ENCODE assay signal across 18 cellular contexts in genomic region chr19:47720669-47721068, GRCh38. TPM values are rescaled to one million over a fixed set of nuclear protein-coding genes. Genes with fewer than 3 reads are reported as not detected.
DNase-seq lines count a peak whose midpoint lies in the region; ATAC-seq and TF ChIP-seq lines count a peak whose summit lies in the region.
"Had no signal": no experiment of that assay in that cellular context is flagged by ENCODE, and none has a peak within 500 bp of the region (broad histone marks: within the 10 kb centered on the region; RNA-seq: fewer than 3 reads in every experiment).

No MANE protein-coding gene starts in this region.

- H3K4ac ChIP-seq in IMR-90 (ENCODE audit: low read depth, low read length) (peak overlapping the region; percentile 84), neuronal stem cell (ENCODE audit: low read length) (no peak overlapping the region)

- no peak for TF ChIP-seq RAD21 in IMR-90 (IDR thresholded peaks at IDR 0.05; ENCODE audit: low read length)

- H2BK20ac ChIP-seq in IMR-90 (ENCODE audit: low read depth, low read length), result peak overlapping the region; percentile 7; the same call in 1 of the 2 replicates

- H3K9ac ChIP-seq in IMR-90 (ENCODE audit: low read depth, low read length) (peak overlapping the region; percentile 11), neuronal stem cell (ENCODE audit: low read depth, low read length, poor library complexity) (peak overlapping the region; percentile 24)

- intact Hi-C loops in IMR-90 (cut with micrococcal nuclease), result no loop called here
- intact Hi-C loops in transverse colon (cut with DNase I; ENCODE audit: low total_unique reads), result no loop called here

- peak overlapping the region; percentile 55 for H4K5ac ChIP-seq in IMR-90 (ENCODE audit: low read depth, low read length)

- H2BK120ac ChIP-seq in IMR-90 (ENCODE audit: low read depth, low read length) (peak overlapping the region; percentile 76), neuronal stem cell (ENCODE audit: low read depth, low read length) (no peak overlapping the region)

- H2BK12ac ChIP-seq in neuronal stem cell (ENCODE audit: low read length), result no peak overlapping the region

- H3K18ac ChIP-seq in IMR-90 (ENCODE audit: low read depth, low read length), result peak overlapping the region; percentile 47
- no peak overlapping the region for H3K18ac ChIP-seq in neuronal stem cell (ENCODE audit: low read length)

- H3K27me3 Mint-ChIP-seq in endothelial cell (ENCODE audit: unreplicated experiment), result peaks cover 15% of the 10 kb centered on the region

- H3K4me1 ChIP-seq in IMR-90 (ENCODE audit: control insufficient read depth, insufficient read depth, low read length) (peaks cover 37% of the 10 kb centered on the region), neuronal stem cell (ENCODE audit: control insufficient read depth in 2 of 2, insufficient read depth in 1 of 2, low read depth in 1 of 2, low read length in 2 of 2) (peaks cover 5 to 13% of the 10 kb centered on the region in 2 donors), transverse colon (peaks cover 32 to 49% (median 43%) of the 10 kb centered on the region in 4 donors)

- TF ChIP-seq CTCF in IMR-90 (conservative IDR thresholded peaks at IDR 0.05; ENCODE audit: low read depth, low read length) (no peak), endothelial cell (IDR thresholded peaks at IDR 0.05; ENCODE audit: unreplicated experiment) (no peak), transverse colon (IDR thresholded peaks at IDR 0.05) (no peak)

- H2BK5ac ChIP-seq in IMR-90 (ENCODE audit: low read depth, low read length, poor library complexity, severe bottlenecking) (peak overlapping the region; percentile 97), neuronal stem cell (ENCODE audit: low read length) (no peak overlapping the region)

- H3K36me3 Mint-ChIP-seq in endothelial cell (ENCODE audit: low read depth, unreplicated experiment), result peaks cover 31% of the 10 kb centered on the region
- H3K36me3 Mint-ChIP-seq: activated naive CD4-positive, alpha-beta T cell treated with anti-CD3 and anti-CD28 coated beads, Interleukin-2, amount 50 U/mL, for 72 hours; CD4-positive, alpha-beta memory T cell; naive B cell; stimulated activated naive B cell treated with anti-CD40 and anti-IgM and Interleukin-4, amounts not matched to agents 10 μg/mL and 1 μg/mL and 100 μg/mL, for 72 hours had no signal

- H3K4me2 ChIP-seq in IMR-90 (ENCODE audit: low read depth, low read length) (peak overlapping the region; percentile 42), neuronal stem cell (ENCODE audit: insufficient read depth, low read length, poor library complexity, severe bottlenecking) (no peak overlapping the region)

- peak overlapping the region; percentile 9 for H3K4me3 Mint-ChIP-seq in endothelial cell (ENCODE audit: unreplicated experiment)
- H3K4me3 Mint-ChIP-seq: CD4-positive, alpha-beta memory T cell; naive B cell; stimulated activated naive B cell treated with anti-CD40 and anti-IgM and Interleukin-4, amounts not matched to agents 10 μg/mL and 1 μg/mL and 100 μg/mL, for 72 hours; T-helper 17 cell had no signal

- dilution Hi-C loops in IMR-90 (cut with HindIII; ENCODE audit: low sequenced_read_pairs, unreplicated experiment), result no loop called here

- H2AFZ ChIP-seq in IMR-90 (replicated peaks; ENCODE audit: low read length, poor library complexity), result peak overlapping the region; percentile 0
- H2AFZ ChIP-seq in neuronal stem cell (ENCODE audit: low read length), result no peak overlapping the region

- peak overlapping the region; percentile 53 for H2AK9ac ChIP-seq in IMR-90 (replicated peaks; ENCODE audit: low read depth, low read length, poor library complexity)

- H4K8ac ChIP-seq in IMR-90 (ENCODE audit: low read depth in 2 of 2, low read length in 2 of 2) (peak overlapping the region; percentile 6 to 82; a peak in 3 of 4 replicates), neuronal stem cell (ENCODE audit: low read depth, low read length) (no peak overlapping the region)

- H3K36me3 ChIP-seq in IMR-90 (ENCODE audit: control insufficient read depth, insufficient read depth, low read length) (peaks cover 50% of the 10 kb centered on the region), neuronal stem cell (replicated peaks in 1 of 2; ENCODE audit: control insufficient read depth in 2 of 2, insufficient read depth in 2 of 2, low read length in 2 of 2) (no peaks in the 10 kb centered on the region), transverse colon (no peaks in the 10 kb centered on the region)
- H3K36me3 ChIP-seq: cardiac muscle cell had no signal

- H3K27ac ChIP-seq in IMR-90 (ENCODE audit: insufficient read depth, low read length) (peak overlapping the region; percentile 97), neuronal stem cell (replicated peaks; ENCODE audit: low read length) (no peak overlapping the region), transverse colon (peak overlapping the region; percentile 85 to 94 (median 89))
- H3K27ac ChIP-seq: cardiac muscle cell had no signal

- peak overlapping the region; percentile 44 for H3K27ac Mint-ChIP-seq in endothelial cell (ENCODE audit: unreplicated experiment)
- H3K27ac Mint-ChIP-seq: activated naive CD4-positive, alpha-beta T cell treated with anti-CD3 and anti-CD28 coated beads, Interleukin-2, amount 50 U/mL, for 72 hours; CD4-positive, alpha-beta memory T cell; stimulated activated naive B cell treated with anti-CD40 and anti-IgM and Interleukin-4, amounts not matched to agents 10 μg/mL and 1 μg/mL and 100 μg/mL, for 72 hours; T-helper 17 cell had no signal

- CTCF ChIA-PET in IMR-90 (lab: Yijun Ruan, JAX), result no interaction called here

- peaks cover 8% of the 10 kb centered on the region for H3K4me1 Mint-ChIP-seq in endothelial cell (ENCODE audit: unreplicated experiment)
- H3K4me1 Mint-ChIP-seq: CD4-positive, alpha-beta memory T cell; naive B cell; stimulated activated naive B cell treated with anti-CD40 and anti-IgM and Interleukin-4, amounts not matched to agents 10 μg/mL and 1 μg/mL and 100 μg/mL, for 72 hours had no signal

- H3K14ac ChIP-seq in IMR-90 (replicated peaks; ENCODE audit: low read depth, low read length), result peak overlapping the region; percentile 32
- H3K14ac ChIP-seq in neuronal stem cell (ENCODE audit: low read length), result no peak overlapping the region

- H2AK5ac ChIP-seq in IMR-90 (ENCODE audit: low read depth, low read length), result peak overlapping the region; percentile 96
- H2AK5ac ChIP-seq in neuronal stem cell (ENCODE audit: low read depth, low read length), result no peak overlapping the region

- no peak for ATAC-seq in IMR-90 (ENCODE audit: low read depth)
- ATAC-seq in GM18505 (IDR thresholded peaks at IDR 0.05; ENCODE audit: unreplicated experiment), result no peak
- ATAC-seq: activated naive CD4-positive, alpha-beta T cell treated with anti-CD3 and anti-CD28 coated beads, Interleukin-2, amount 50 U/mL, for 72 hours; Panc1; stimulated activated naive B cell treated with anti-CD40 and anti-IgM and Interleukin-4, amounts not matched to agents 10 μg/mL and 1 μg/mL and 100 μg/mL, for 72 hours; T-helper 17 cell had no signal

- peaks cover 22% of the 10 kb centered on the region for H3K9me1 ChIP-seq in IMR-90 (ENCODE audit: insufficient read depth, low read length)

- H3K9me3 Mint-ChIP-seq in endothelial cell (ENCODE audit: unreplicated experiment), result no peaks in the 10 kb centered on the region
- H3K9me3 Mint-ChIP-seq: activated naive CD4-positive, alpha-beta T cell treated with anti-CD3 and anti-CD28 coated beads, Interleukin-2, amount 50 U/mL, for 72 hours; stimulated activated naive B cell treated with anti-CD40 and anti-IgM and Interleukin-4, amounts not matched to agents 10 μg/mL and 1 μg/mL and 100 μg/mL, for 72 hours had no signal

- no TSS peak for BruUV-seq in IMR-90 (replicated peaks; lab: Mats Ljungman, UMichigan)

- H3K56ac ChIP-seq in IMR-90 (ENCODE audit: extremely low read depth, insufficient read depth, low read length), result peak overlapping the region; percentile 31; the same call in 1 of the 2 replicates

- H2BK15ac ChIP-seq in IMR-90 (ENCODE audit: low read depth, low read length), result peak overlapping the region; percentile 21; the same call in 1 of the 3 replicates
- H2BK15ac ChIP-seq in neuronal stem cell (ENCODE audit: low read length), result no peak overlapping the region

- H3K27me3 ChIP-seq in IMR-90 (ENCODE audit: control insufficient read depth, insufficient read depth, low read length), result no peaks in the 10 kb centered on the region
- H3K27me3 ChIP-seq in neuronal stem cell (ENCODE audit: control insufficient read depth in 3 of 3, insufficient read depth in 3 of 3, low read depth in 1 of 3, low read length in 3 of 3), result no peaks in the 10 kb centered on the region
- peaks cover 8% of the 10 kb centered on the region for H3K27me3 ChIP-seq in transverse colon
- H3K27me3 ChIP-seq: cardiac muscle cell had no signal

- no peak overlapping the region for H3K4me3 ChIP-seq in IMR-90 (ENCODE audit: insufficient read depth, low read depth, low read length)
- peak overlapping the region in 1 of 2 donors; percentile 57 for H3K4me3 ChIP-seq in neuronal stem cell (ENCODE audit: low read length in 2 of 2)
- H3K4me3 ChIP-seq in transverse colon, result no peak overlapping the region
- H3K4me3 ChIP-seq: cardiac muscle cell had no signal

- no peaks in the 10 kb centered on the region for H3K9me3 ChIP-seq in IMR-90 (ENCODE audit: control insufficient read depth, insufficient read depth, low read length)
- H3K9me3 ChIP-seq in neuronal stem cell (replicated peaks in 1 of 2; ENCODE audit: control insufficient read depth in 2 of 2, insufficient read depth in 1 of 2, low read depth in 1 of 2, low read length in 2 of 2), result peaks cover 0 to 2% of the 10 kb centered on the region in 2 donors
- no peaks in the 10 kb centered on the region for H3K9me3 ChIP-seq in transverse colon

- H4K20me1 ChIP-seq in IMR-90 (ENCODE audit: insufficient read depth, low read length), result peaks cover 40% of the 10 kb centered on the region

- no peak for TF ChIP-seq POLR2A in IMR-90 (IDR thresholded peaks at IDR 0.05; ENCODE audit: low read depth, low read length)
- no peak for TF ChIP-seq POLR2A in transverse colon (IDR thresholded peaks at IDR 0.05)
- TF ChIP-seq POLR2A in GM18505 (IDR thresholded peaks at IDR 0.05; ENCODE audit: borderline replicate concordance, extremely low read depth, insufficient read depth, insufficient read length), result no peak

- POLR2A ChIA-PET in IMR-90 (lab: Charles Lee; ENCODE audit: unreplicated experiment), result no interaction called here

- peaks cover 15 to 58% of the 10 kb centered on the region in 2 experiments for H3K79me1 ChIP-seq in IMR-90 (ENCODE audit: low read depth in 1 of 2, low read length in 2 of 2)
- no peaks in the 10 kb centered on the region for H3K79me1 ChIP-seq in neuronal stem cell (ENCODE audit: low read depth, low read length)

- in situ Hi-C loops in IMR-90 (cut with MboI; ENCODE audit: low sequenced_read_pairs) (loop anchor here (25.0 kb wide), 1 partner anchor 433 kb away; no protein-coding TSS in a partner anchor), transverse colon (cut with MboI; ENCODE audit: low pct_ligation_motif_present in 1 of 4, low pct_unique_long_range_greater_than_20kb in 1 of 4, low sequenced_read_pairs in 3 of 4) (loop anchor here in 3 of 4 donors (25.0 kb wide), 2 partner anchors 408 to 433 kb away; partner anchors contain the start of gene C5AR1 (in 1 of the 3))

- H3K23ac ChIP-seq in IMR-90 (ENCODE audit: low read depth, low read length) (peak overlapping the region; percentile 94), neuronal stem cell (ENCODE audit: low read depth, low read length, poor library complexity) (no peak overlapping the region)

- TF ChIP-seq EP300 in transverse colon (IDR thresholded peaks at IDR 0.05; ENCODE audit: low read depth), result no peak

- WGBS in IMR-90 (ENCODE audit: extremely low coverage in 2 of 2, insufficient read length in 1 of 2), 2 experiments, result 81% methylated on average over 5 of the region's 7 CpGs; no CpG with 5 or more reads in 1 of the 2 experiments
- WGBS in neuronal stem cell (ENCODE audit: extremely low coverage in 2 of 2, insufficient read length in 2 of 2, insufficient replicate concordance in 1 of 2), 2 donors, result no CpG with 5 or more reads among the region's 7 CpGs
- 75% methylated on average over 7 of the region's 7 CpGs; no CpG with 5 or more reads in 1 of the 2 donors for WGBS in transverse colon (ENCODE audit: low coverage in 1 of 2), 2 donors

- H4K91ac ChIP-seq in IMR-90 (ENCODE audit: insufficient read depth, low read depth, low read length) (peak overlapping the region; percentile 83), neuronal stem cell (ENCODE audit: low read depth, low read length, poor library complexity) (no peak overlapping the region)

- DNase-seq in IMR-90 (no peak), endothelial cell (ENCODE audit: low spot score) (no peak), neuronal stem cell (ENCODE audit: low spot score) (no peak), transverse colon (no peak), NOMO-1 treated with DMSO at 0.1 percent for 48 hours (lab: John Stamatoyannopoulos, UW; ENCODE audit: unreplicated experiment) (no peak), GOT3 (lab: John Stamatoyannopoulos, UW) (no peak)
- DNase-seq: activated CD4-positive, CD25-positive, alpha-beta regulatory T cell treated with anti-CD3 and anti-CD28 coated beads, Interleukin-2, amount 50 U/mL, for 72 hours; CD4-positive, alpha-beta memory T cell; head of caudate nucleus; naive B cell; NCI-H1930; NCI-H526 treated with DMSO at 0.1 percent for 48 hours; stimulated activated naive B cell treated with anti-CD40 and anti-IgM and Interleukin-4, amounts not matched to agents 10 μg/mL and 1 μg/mL and 100 μg/mL, for 72 hours; T-helper 17 cell had no signal

RNA-seq across cellular contexts. Expression of gene EHD2, which starts 7.4 kb away (rescaled TPM):
- total RNA-seq in IMR-90 (2012; rRNA removed) (31.9 and 35.3 TPM in 2 replicates), endothelial cell (ENCODE audit: unreplicated experiment) (81.5 TPM), transverse colon (10 to 100 TPM; 15.2 to 93.1 (median 25.3) TPM)
- 152 and 181 TPM in 2 replicates for polyA plus RNA-seq in IMR-90 (2012; rRNA removed)
- polyA plus RNA-seq in IMR-90 (2012; cell fraction: cytosol; rRNA removed), result 132 and 206 TPM in 2 replicates
- polyA plus RNA-seq in IMR-90 (2012; cell fraction: nucleus; rRNA removed; ENCODE audit: low replicate concordance), result 65.9 and 110 TPM in 2 replicates
- polyA plus RNA-seq in neuronal stem cell (2013, experiment 1 of 2), result 2.5 TPM
- 2.3 TPM for polyA plus RNA-seq in neuronal stem cell (2013, experiment 2 of 2)
- total RNA-seq: CD4-positive, alpha-beta memory T cell had no signal
- polyA plus RNA-seq: CD4-positive, alpha-beta memory T cell had no signal

RNA-seq across cellular contexts. Expression of gene NOP53, which starts 24.7 kb away (rescaled TPM):
- 57.2 and 59.5 TPM in 2 replicates for total RNA-seq in IMR-90 (2012; rRNA removed)
- 83.2 and 85.9 TPM in 2 replicates for polyA plus RNA-seq in IMR-90 (2012; rRNA removed)
- polyA plus RNA-seq in IMR-90 (2012; cell fraction: cytosol; rRNA removed), result 155 and 156 TPM in 2 replicates
- 99.3 and 145 TPM in 2 replicates for polyA plus RNA-seq in IMR-90 (2012; cell fraction: nucleus; rRNA removed; ENCODE audit: low replicate concordance)
- total RNA-seq in endothelial cell (ENCODE audit: unreplicated experiment), result 324 TPM
- polyA plus RNA-seq in neuronal stem cell (2013, experiment 1 of 2), result 401 TPM
- 405 TPM for polyA plus RNA-seq in neuronal stem cell (2013, experiment 2 of 2)
- total RNA-seq in transverse colon, result 100 to 1,000 TPM; 239 to 490 (median 364) TPM

RNA-seq across cellular contexts. Expression of gene SELENOW, which starts 57.8 kb away (rescaled TPM):
- total RNA-seq in IMR-90 (2012; rRNA removed) (51.7 and 61.3 TPM in 2 replicates), endothelial cell (ENCODE audit: unreplicated experiment) (791 TPM), transverse colon (100 to 1,000 TPM; 474 to 751 (median 653) TPM)
- polyA plus RNA-seq in IMR-90 (2012; rRNA removed), result 217 and 232 TPM in 2 replicates
- polyA plus RNA-seq in IMR-90 (2012; cell fraction: cytosol; rRNA removed), result 280 and 360 TPM in 2 replicates
- 108 and 140 TPM in 2 replicates for polyA plus RNA-seq in IMR-90 (2012; cell fraction: nucleus; rRNA removed; ENCODE audit: low replicate concordance)
- polyA plus RNA-seq in neuronal stem cell (2013, experiment 1 of 2), result 198 TPM
- 189 TPM for polyA plus RNA-seq in neuronal stem cell (2013, experiment 2 of 2)
